15 cellular contexts compared by ENCODE assay signal in genomic region chr6:94052754-94053153, GRCh38.
DNase-seq lines count a peak whose midpoint lies in the region; ATAC-seq, FAIRE-seq and TF ChIP-seq lines count a peak whose summit lies in the region.
"Had no signal": no experiment of that assay in that cellular context is flagged by ENCODE, and none has a peak within 500 bp of the region (broad histone marks: within the 10 kb centered on the region; RNA-seq: fewer than 3 reads in every experiment).

No MANE protein-coding gene starts in this region.

- H3K4me1 ChIP-seq in HepG2 (ENCODE audit: insufficient read depth, low read length) = no peaks in the 10 kb centered on the region
- H3K4me1 ChIP-seq in CD8-positive, alpha-beta T cell (ENCODE audit: insufficient read depth, low read length) = no peaks in the 10 kb centered on the region
- H3K4me1 ChIP-seq: breast epithelium, pancreas had no signal

- H3K9me3 ChIP-seq in HepG2 (ENCODE audit: low read length) = no peaks in the 10 kb centered on the region
- H3K9me3 ChIP-seq in CD8-positive, alpha-beta T cell (ENCODE audit: low read length) = no peaks in the 10 kb centered on the region
- H3K9me3 ChIP-seq: breast epithelium, pancreas had no signal

- no peak overlapping the region for H2AFZ ChIP-seq in HepG2 (ENCODE audit: low read length)

- no peaks in the 10 kb centered on the region for H3K36me3 ChIP-seq in HepG2 (replicated peaks in 1 of 2; ENCODE audit: control insufficient read depth in 1 of 2, insufficient read depth in 2 of 2, low read length in 2 of 2)
- no peaks in the 10 kb centered on the region for H3K36me3 ChIP-seq in CD8-positive, alpha-beta T cell (ENCODE audit: insufficient read depth, low read length)
- H3K36me3 ChIP-seq: breast epithelium, pancreas had no signal

- TF ChIP-seq CTCF in brain (conservative IDR thresholded peaks at IDR 0.05) (peak; percentile 24 to 47), HepG2 (CRISPR knock-in tag; IDR thresholded peaks at IDR 0.05) (0 out of 2 replicates have a peak, but pooled peaks have one; percentile 12), dorsolateral prefrontal cortex (IDR thresholded peaks at IDR 0.05 in 54 of 56, conservative IDR thresholded peaks at IDR 0.05 in 2 of 56; ENCODE audit: low read depth in 1 of 56, partially characterized antibody in 56 of 56) (peak in 1 of 56 donors; percentile 10)
- TF ChIP-seq CTCF in CD8-positive, alpha-beta T cell (IDR thresholded peaks at IDR 0.05) = no peak

- H3K9ac ChIP-seq in HepG2 (ENCODE audit: insufficient read depth, low read depth, low read length) = no peak overlapping the region

- BruUV-seq in HepG2 (replicated peaks; lab: Mats Ljungman, UMichigan) = no TSS peak

- FAIRE-seq in HepG2 (lab: Jason Lieb, UNC) = no peak
- FAIRE-seq: pancreas had no signal

- H3K79me2 ChIP-seq in HepG2 (ENCODE audit: insufficient read depth, low read length) = no peaks in the 10 kb centered on the region

- intact Hi-C loops in HepG2 (cut with micrococcal nuclease; ENCODE audit: unreplicated experiment) = no loop called here
- intact Hi-C loops in CD8-positive, alpha-beta T cell (cut with DNase I, micrococcal nuclease) = no loop called here
- intact Hi-C loops in dorsolateral prefrontal cortex (cut with DNase I) = no loop called here

- peak overlapping the region in 1 of 5 experiments; percentile 6 for H3K4me3 Mint-ChIP-seq in brain
- no peak overlapping the region for H3K4me3 Mint-ChIP-seq in CD8-positive, alpha-beta T cell

- no peak for TF ChIP-seq RAD21 in HepG2 (CRISPR knock-in tag; IDR thresholded peaks at IDR 0.05)

- peak overlapping the region in 1 of 5 experiments; percentile 59 for H3K27ac Mint-ChIP-seq in brain
- H3K27ac Mint-ChIP-seq in CD8-positive, alpha-beta T cell = no peak overlapping the region

- no peaks in the 10 kb centered on the region for H3K9me3 Mint-ChIP-seq in brain
- H3K9me3 Mint-ChIP-seq in CD8-positive, alpha-beta T cell = peaks cover 5% of the 10 kb centered on the region

- POLR2A ChIA-PET in HepG2 (lab: Yijun Ruan, JAX) = no interaction called here
- POLR2A ChIA-PET in CD8-positive, alpha-beta T cell (lab: Charles Lee) = no interaction called here

- in situ Hi-C loops in ACHN (cut with HindIII; ENCODE audit: low pct_ligation_motif_present, low pct_unique_long_range_greater_than_20kb, low sequenced_read_pairs) = loop anchor here (25.0 kb wide), 1 partner anchor 240 kb away; no protein-coding TSS in a partner anchor
- in situ Hi-C loops in HepG2 (cut with HindIII; ENCODE audit: extremely low pct_ligation_motif_present, low pct_unique_long_range_greater_than_20kb) = no loop called here

- WGBS in HepG2 (ENCODE audit: low lambda C conversion rate) = 0% methylated on average over 1 of the region's 1 CpG

- no peak for TF ChIP-seq POLR2A in HepG2 (IDR thresholded peaks at IDR 0.05; ENCODE audit: insufficient read depth in 1 of 2, low read depth in 2 of 2, low read length in 2 of 2)

- CTCF ChIA-PET in HepG2 (lab: Yijun Ruan, JAX; ENCODE audit: low intra/inter-chr PET ratio, low total read pairs) = no interaction called here
- CTCF ChIA-PET in CD8-positive, alpha-beta T cell (lab: Charles Lee) = no interaction called here

- no peak for ATAC-seq in HepG2
- ATAC-seq in CD8-positive, alpha-beta T cell = no peak
- ATAC-seq: pancreas had no signal

- no peaks in the 10 kb centered on the region for H3K27me3 Mint-ChIP-seq in brain
- no peaks in the 10 kb centered on the region for H3K27me3 Mint-ChIP-seq in CD8-positive, alpha-beta T cell (ENCODE audit: low read depth)

- no peaks in the 10 kb centered on the region for H3K27me3 ChIP-seq in HepG2 (ENCODE audit: control insufficient read depth in 1 of 2, insufficient read depth in 2 of 2, low read length in 2 of 2)
- H3K27me3 ChIP-seq in CD8-positive, alpha-beta T cell (ENCODE audit: insufficient read depth, low read length) = no peaks in the 10 kb centered on the region
- H3K27me3 ChIP-seq in dorsolateral prefrontal cortex = no peaks in the 10 kb centered on the region
- H3K27me3 ChIP-seq: breast epithelium, pancreas had no signal

- peak; percentile 53 for DNase-seq in ACHN
- DNase-seq in NCI-H146 (lab: John Stamatoyannopoulos, UW) = peak; percentile 16
- DNase-seq in HepG2 (ENCODE audit: low spot score) = no peak
- DNase-seq in CD8-positive, alpha-beta T cell = no peak
- no peak for DNase-seq in dorsolateral prefrontal cortex
- DNase-seq in SK-N-DZ (ENCODE audit: low spot score) = no peak
- no peak for DNase-seq in NCI-H82 (lab: John Stamatoyannopoulos, UW)
- DNase-seq: activated CD4-positive, alpha-beta T cell treated with anti-CD3 and anti-CD28 coated beads, Interleukin-2, amount 50 U/mL, for 4 hours; NCI-H1092 treated with DMSO at 0.1 percent for 48 hours; NCI-H774; pancreas; T-helper 1 cell had no signal

- no peaks in the 10 kb centered on the region for H4K20me1 ChIP-seq in HepG2 (ENCODE audit: insufficient read depth, low read length)

- no peak overlapping the region for H3K4me2 ChIP-seq in HepG2 (ENCODE audit: low read depth, low read length)

- H3K27ac ChIP-seq in HepG2 (ENCODE audit: extremely low read length, insufficient read depth, low read length) = no peak overlapping the region
- H3K27ac ChIP-seq in CD8-positive, alpha-beta T cell (ENCODE audit: low read depth, low read length) = no peak overlapping the region
- H3K27ac ChIP-seq in dorsolateral prefrontal cortex = no peak overlapping the region
- H3K27ac ChIP-seq: breast epithelium, epithelial cell of prostate, pancreas had no signal

- H3K36me3 Mint-ChIP-seq in brain = no peaks in the 10 kb centered on the region
- H3K36me3 Mint-ChIP-seq in CD8-positive, alpha-beta T cell = no peaks in the 10 kb centered on the region

- H3K4me3 ChIP-seq in HepG2 (replicated peaks in 1 of 3; ENCODE audit: insufficient read depth in 1 of 3, low read depth in 2 of 3, low read length in 3 of 3) (no peak overlapping the region), dorsolateral prefrontal cortex (no peak overlapping the region)
- no peak overlapping the region for H3K4me3 ChIP-seq in CD8-positive, alpha-beta T cell (ENCODE audit: low read depth, low read length)
- H3K4me3 ChIP-seq: breast epithelium, pancreas had no signal

- H3K4me1 Mint-ChIP-seq in brain = peaks cover 14% of the 10 kb centered on the region
- no peaks in the 10 kb centered on the region for H3K4me1 Mint-ChIP-seq in CD8-positive, alpha-beta T cell (ENCODE audit: low read depth)

- TF ChIP-seq EP300 in HepG2 (IDR thresholded peaks at IDR 0.05; ENCODE audit: low read depth in 2 of 2, low read length in 2 of 2) (no peak), HepG2 (CRISPR knock-in tag; IDR thresholded peaks at IDR 0.05; ENCODE audit: borderline replicate concordance) (no peak)

TF ChIP-seq in HepG2, 621 proteins besides CTCF, POLR2A, EP300 and RAD21:
- no peak for TF ChIP-seq POGK (CRISPR knock-in tag; conservative IDR thresholded peaks at IDR 0.05)
- no peak for TF ChIP-seq SALL1 (CRISPR knock-in tag; IDR thresholded peaks at IDR 0.05)
- no peak for TF ChIP-seq NFKB2 (CRISPR knock-in tag; IDR thresholded peaks at IDR 0.05; ENCODE audit: borderline replicate concordance)
- no peak for TF ChIP-seq SMARCE1 (IDR thresholded peaks at IDR 0.05; ENCODE audit: borderline replicate concordance)
- no peak for TF ChIP-seq PITX1 (CRISPR knock-in tag; IDR thresholded peaks at IDR 0.05)
- no peak for TF ChIP-seq ZNF30 (CRISPR knock-in tag; IDR thresholded peaks at IDR 0.05)
- no peak for TF ChIP-seq SNRNP70 (IDR thresholded peaks at IDR 0.05; ENCODE audit: low read depth, low read length)
- no peak for TF ChIP-seq HIVEP1 (CRISPR knock-in tag; IDR thresholded peaks at IDR 0.05)
- TF ChIP-seq MIER2 (CRISPR knock-in tag; IDR thresholded peaks at IDR 0.05) = no peak
- TF ChIP-seq HMG20B (CRISPR knock-in tag; conservative IDR thresholded peaks at IDR 0.05) = no peak
- TF ChIP-seq ATF4 (CRISPR knock-in tag; IDR thresholded peaks at IDR 0.05) = no peak
- TF ChIP-seq ZNF276 (CRISPR knock-in tag; IDR thresholded peaks at IDR 0.05; ENCODE audit: low read depth) = no peak
- no peak for TF ChIP-seq ZNF841 (CRISPR knock-in tag; IDR thresholded peaks at IDR 0.05; ENCODE audit: borderline replicate concordance)

Comparison
In these comparisons a context has a peak if more than half of its experiments do, and no peak if none do; other contexts are left out.
1. DNase-seq: peak in ACHN (single experiment) and NCI-H146 (single experiment); none in HepG2 (single experiment), CD8-positive, alpha-beta T cell (0 of 7), dorsolateral prefrontal cortex (0 of 10), SK-N-DZ (single experiment) and NCI-H82 (single experiment).